In the genomic region with DNA sequence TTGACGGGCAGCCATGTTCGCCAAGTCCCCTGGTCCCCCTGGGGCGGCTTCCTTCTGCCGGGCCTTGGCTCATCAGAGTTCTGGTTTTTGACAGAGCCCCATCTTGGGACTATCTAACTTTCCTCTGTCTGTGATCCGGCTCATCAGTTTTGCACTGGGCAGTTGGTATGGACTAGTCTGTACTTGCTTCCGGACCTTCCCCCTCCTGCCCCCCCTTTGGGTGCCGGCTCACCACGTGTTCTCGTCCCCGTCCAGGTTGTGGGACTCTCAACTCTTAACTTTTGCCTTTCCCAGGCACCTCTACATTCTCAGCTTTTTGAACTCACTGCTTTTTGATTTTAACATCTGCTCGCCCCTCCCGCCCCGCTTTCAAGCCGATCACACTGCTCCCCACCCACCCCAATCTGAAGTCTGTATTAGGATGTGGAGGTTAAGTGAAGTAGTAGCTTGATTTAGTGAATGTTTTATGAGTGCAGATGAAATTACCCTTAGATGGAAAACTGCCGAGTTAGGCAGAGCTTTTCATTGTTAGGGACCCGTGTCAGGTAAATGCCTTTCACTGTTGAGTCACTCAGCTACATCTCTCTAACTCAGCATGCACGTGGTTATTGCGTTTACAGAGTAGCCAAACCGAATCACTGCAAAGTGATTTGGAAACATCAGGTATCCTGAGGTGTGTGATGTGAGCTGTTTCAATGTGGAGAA, we compare ENCODE assay signal across 8 cellular contexts. TPM values are rescaled to one million over a fixed set of nuclear protein-coding genes. Genes with fewer than 3 reads are reported as not detected.
DNase-seq lines count a peak whose midpoint lies in the region; ATAC-seq, FAIRE-seq and TF ChIP-seq lines count a peak whose summit lies in the region.

No MANE protein-coding gene starts in this region.

- H3K9me3 ChIP-seq in CD4-positive, CD25-positive, alpha-beta regulatory T cell (ENCODE audit: control insufficient read depth in 2 of 2, low read length in 2 of 2) = no peaks in the 10 kb centered on the region
- H3K9me3 ChIP-seq in HepG2 (ENCODE audit: low read length) = no peaks in the 10 kb centered on the region

- intact Hi-C loops in dendritic cell treated with granulocyte-macrophage colony-stimulating factor and Interleukin-4, amounts not matched to agents 40 ng/mL and 50 ng/mL, for 4 days (cut with micrococcal nuclease) = loop anchor here (10.0 kb wide), 1 partner anchor 331 kb away; no protein-coding TSS in a partner anchor
- intact Hi-C loops in HepG2 (cut with micrococcal nuclease; ENCODE audit: unreplicated experiment) = no loop called here

- H3K27me3 ChIP-seq in CD4-positive, CD25-positive, alpha-beta regulatory T cell (ENCODE audit: control insufficient read depth, insufficient read depth, low read length) = no peaks in the 10 kb centered on the region
- H3K27me3 ChIP-seq in HepG2 (ENCODE audit: control insufficient read depth in 1 of 2, insufficient read depth in 2 of 2, low read length in 2 of 2) = no peaks in the 10 kb centered on the region; a peak in 1 of 5 replicates

- peak overlapping the region; percentile 85 for H3K4me2 ChIP-seq in HepG2 (ENCODE audit: low read depth, low read length)

- H3K4me3 ChIP-seq in CD4-positive, CD25-positive, alpha-beta regulatory T cell (ENCODE audit: low read depth, low read length) = peak overlapping the region; percentile 96
- peak overlapping the region; percentile 82 to 100 (median 91) for H3K4me3 ChIP-seq in HepG2 (replicated peaks in 1 of 3; ENCODE audit: insufficient read depth in 1 of 3, low read depth in 2 of 3, low read length in 3 of 3)

- no TSS peak for BruUV-seq in HepG2 (replicated peaks; lab: Mats Ljungman, UMichigan)

- no peaks in the 10 kb centered on the region for H3K9me3 Mint-ChIP-seq in CD4-positive, CD25-positive, alpha-beta regulatory T cell
- H3K9me3 Mint-ChIP-seq in IgD-negative memory B cell = peaks cover 0 to 2% (median 0%) of the 10 kb centered on the region in 3 donors
- no peaks in the 10 kb centered on the region for H3K9me3 Mint-ChIP-seq in dendritic cell treated with granulocyte-macrophage colony-stimulating factor and Interleukin-4, amounts not matched to agents 40 ng/mL and 50 ng/mL, for 4 days

- peak overlapping the region; percentile 68 for H3K27ac ChIP-seq in CD4-positive, CD25-positive, alpha-beta regulatory T cell (ENCODE audit: insufficient read depth, low read length, poor library complexity, severe bottlenecking)
- H3K27ac ChIP-seq in HepG2 (ENCODE audit: extremely low read length, insufficient read depth, low read length) = peak overlapping the region; percentile 90

- peaks cover 39 to 54% (median 47%) of the 10 kb centered on the region in 4 donors for H3K4me1 Mint-ChIP-seq in CD4-positive, CD25-positive, alpha-beta regulatory T cell
- H3K4me1 Mint-ChIP-seq in IgD-negative memory B cell = peaks cover 34 to 44% (median 36%) of the 10 kb centered on the region in 3 donors
- H3K4me1 Mint-ChIP-seq in dendritic cell treated with granulocyte-macrophage colony-stimulating factor and Interleukin-4, amounts not matched to agents 40 ng/mL and 50 ng/mL, for 4 days (ENCODE audit: low read depth) = peaks cover 26% of the 10 kb centered on the region

- TF ChIP-seq RAD21 in HepG2 (CRISPR knock-in tag; IDR thresholded peaks at IDR 0.05) = no peak

- H3K9ac ChIP-seq in HepG2 (ENCODE audit: insufficient read depth, low read depth, low read length) = peak overlapping the region; percentile 100

- CTCF ChIA-PET in HepG2 (lab: Yijun Ruan, JAX; ENCODE audit: low intra/inter-chr PET ratio, low total read pairs) = no interaction called here

- H4K20me1 ChIP-seq in HepG2 (ENCODE audit: insufficient read depth, low read length) = peaks cover 54% of the 10 kb centered on the region

- no peaks in the 10 kb centered on the region for H3K36me3 Mint-ChIP-seq in CD4-positive, CD25-positive, alpha-beta regulatory T cell
- H3K36me3 Mint-ChIP-seq in IgD-negative memory B cell = no peaks in the 10 kb centered on the region
- H3K36me3 Mint-ChIP-seq in dendritic cell treated with granulocyte-macrophage colony-stimulating factor and Interleukin-4, amounts not matched to agents 40 ng/mL and 50 ng/mL, for 4 days (ENCODE audit: low read depth) = peaks cover 7% of the 10 kb centered on the region

- H3K27me3 Mint-ChIP-seq in CD4-positive, CD25-positive, alpha-beta regulatory T cell = peaks cover 4% of the 10 kb centered on the region
- no peaks in the 10 kb centered on the region for H3K27me3 Mint-ChIP-seq in IgD-negative memory B cell
- H3K27me3 Mint-ChIP-seq in dendritic cell treated with granulocyte-macrophage colony-stimulating factor and Interleukin-4, amounts not matched to agents 40 ng/mL and 50 ng/mL, for 4 days = no peaks in the 10 kb centered on the region

- peaks cover 47% of the 10 kb centered on the region for H3K4me1 ChIP-seq in CD4-positive, CD25-positive, alpha-beta regulatory T cell (ENCODE audit: control insufficient read depth, insufficient read depth, low read length, poor library complexity, severe bottlenecking)
- peaks cover 43% of the 10 kb centered on the region for H3K4me1 ChIP-seq in HepG2 (ENCODE audit: insufficient read depth, low read length)

- POLR2A ChIA-PET in HepG2 (lab: Yijun Ruan, JAX) = interaction anchor here (1.2 to 3.8 kb wide), 6 partner anchors 9 to 144 kb away, joined by 3 to 52 read pairs (median 9); a partner anchor contains a TSS

- TF ChIP-seq EP300 in HepG2 (IDR thresholded peaks at IDR 0.05; ENCODE audit: low read depth in 2 of 2, low read length in 2 of 2) = no peak
- no peak for TF ChIP-seq EP300 in HepG2 (CRISPR knock-in tag; IDR thresholded peaks at IDR 0.05; ENCODE audit: borderline replicate concordance)

- no peak overlapping the region for H2AFZ ChIP-seq in HepG2 (ENCODE audit: low read length)

- ATAC-seq in CD4-positive, CD25-positive, alpha-beta regulatory T cell (ENCODE audit: low read depth in 2 of 2) = no peak
- ATAC-seq in GM21526 (IDR thresholded peaks at IDR 0.05; ENCODE audit: low FRiP score, unreplicated experiment) (peak; percentile 14), HepG2 (no peak; the same call in 1 of the 3 replicates)

- TF ChIP-seq POLR2A in HepG2 (IDR thresholded peaks at IDR 0.05; ENCODE audit: insufficient read depth in 1 of 2, low read depth in 2 of 2, low read length in 2 of 2) = 0 out of 4 replicates have a peak, but pooled peaks of 1 of the 2 experiments have one; percentile 46

- under 1% methylated on average over 15 of the region's 19 CpGs for WGBS in HepG2 (ENCODE audit: low lambda C conversion rate)

- H3K36me3 ChIP-seq in CD4-positive, CD25-positive, alpha-beta regulatory T cell (ENCODE audit: control insufficient read depth, insufficient read depth, low read length) = peaks cover 2% of the 10 kb centered on the region
- no peaks in the 10 kb centered on the region; a peak in 2 of 5 replicates for H3K36me3 ChIP-seq in HepG2 (replicated peaks in 1 of 2; ENCODE audit: control insufficient read depth in 1 of 2, insufficient read depth in 2 of 2, low read length in 2 of 2)

- DNase-seq in CD4-positive, CD25-positive, alpha-beta regulatory T cell = peak; percentile 9 to 52 (median 29)
- peak; percentile 17 for DNase-seq in activated CD4-positive, alpha-beta T cell treated with anti-CD3 and anti-CD28 coated beads for 1 hour
- peak; percentile 54 for DNase-seq in HepG2 (ENCODE audit: low spot score)
- peak; percentile 13 to 34 (median 34) for DNase-seq in stimulated activated CD4-positive, alpha-beta T cell treated with anti-CD3 and anti-CD28 coated beads, TNF-alpha, amount 100 ng/mL, for 4 hours (ENCODE audit: low read depth in 3 of 3)
- DNase-seq in NCI-H526 treated with DMSO at 0.1 percent for 48 hours (lab: John Stamatoyannopoulos, UW) = no peak

- H3K79me2 ChIP-seq in HepG2 (ENCODE audit: insufficient read depth, low read length) = peaks cover 60% of the 10 kb centered on the region

- H3K4me3 Mint-ChIP-seq in CD4-positive, CD25-positive, alpha-beta regulatory T cell = peak overlapping the region; percentile 94 to 99 (median 96)
- H3K4me3 Mint-ChIP-seq in IgD-negative memory B cell = peak overlapping the region; percentile 86 to 97 (median 90)
- H3K4me3 Mint-ChIP-seq in dendritic cell treated with granulocyte-macrophage colony-stimulating factor and Interleukin-4, amounts not matched to agents 40 ng/mL and 50 ng/mL, for 4 days = peak overlapping the region; percentile 99

- TF ChIP-seq CTCF in HepG2 (CRISPR knock-in tag; IDR thresholded peaks at IDR 0.05) = no peak

- peak overlapping the region; percentile 83 to 97 (median 93) for H3K27ac Mint-ChIP-seq in CD4-positive, CD25-positive, alpha-beta regulatory T cell
- H3K27ac Mint-ChIP-seq in IgD-negative memory B cell = peak overlapping the region; percentile 81 to 89 (median 88)
- H3K27ac Mint-ChIP-seq in dendritic cell treated with granulocyte-macrophage colony-stimulating factor and Interleukin-4, amounts not matched to agents 40 ng/mL and 50 ng/mL, for 4 days = peak overlapping the region; percentile 88

- no peak for FAIRE-seq in HepG2 (lab: Jason Lieb, UNC)

- in situ Hi-C loops in HepG2 (cut with HindIII; ENCODE audit: extremely low pct_ligation_motif_present, low pct_unique_long_range_greater_than_20kb) = no loop called here

RNA-seq across cellular contexts. Expression of a gene that starts 0.9 kb away (rescaled TPM):
- total RNA-seq in CD4-positive, CD25-positive, alpha-beta regulatory T cell = 70.1 TPM
- polyA plus RNA-seq in CD4-positive, CD25-positive, alpha-beta regulatory T cell = 10 to 100 TPM; 27.4 to 44.7 (median 39.3) TPM
- polyA plus RNA-seq in IgD-negative memory B cell (38.0 TPM), HepG2 (2011; rRNA removed) (88.9 and 121 TPM in 2 replicates)
- total RNA-seq in HepG2 (2016; rRNA removed; fragmentation: Illumina TruSeq; extraction: Trizol) = 167 and 253 TPM in 2 replicates
- total RNA-seq in HepG2 (2016; cell fraction: cytosol; rRNA removed; fragmentation: Illumina TruSeq; extraction: Trizol; ENCODE audit: low read depth) = 59.9 and 79.6 TPM in 2 replicates
- 172 and 225 TPM in 2 replicates for total RNA-seq in HepG2 (2016; cell fraction: insoluble cytoplasmic fraction; rRNA removed; fragmentation: Illumina TruSeq; extraction: Trizol)
- 56.9 and 74.1 TPM in 2 replicates for total RNA-seq in HepG2 (2016; cell fraction: membrane; rRNA removed; fragmentation: Illumina TruSeq; extraction: Trizol)
- total RNA-seq in HepG2 (2016; cell fraction: nucleus; rRNA removed; fragmentation: Illumina TruSeq; extraction: Trizol) = 121 and 138 TPM in 2 replicates
- 39.8 and 64.9 TPM in 2 replicates for polyA plus RNA-seq in HepG2 (2011; cell fraction: cytosol; rRNA removed)
- 67.2 and 70.8 TPM in 2 replicates for polyA plus RNA-seq in HepG2 (2011; cell fraction: nucleus; rRNA removed)
- polyA plus RNA-seq in HepG2 (2012) = 60.3 and 80.3 TPM in 2 replicates
- polyA plus RNA-seq in HepG2 (2016; cell fraction: cytosol; fragmentation: Illumina TruSeq; extraction: Trizol; ENCODE audit: low read depth) = 9.5 and 10.8 TPM in 2 replicates
- 143 and 154 TPM in 2 replicates for polyA plus RNA-seq in HepG2 (2016; cell fraction: insoluble cytoplasmic fraction; fragmentation: Illumina TruSeq; extraction: Trizol; ENCODE audit: low read depth)
- polyA plus RNA-seq in HepG2 (2016; cell fraction: membrane; fragmentation: Illumina TruSeq; extraction: Trizol; ENCODE audit: low read depth) = 17.2 and 23.0 TPM in 2 replicates
- polyA plus RNA-seq in HepG2 (2016; cell fraction: nucleus; fragmentation: Illumina TruSeq; extraction: Trizol; ENCODE audit: insufficient read depth, low read depth) = 126 and 131 TPM in 2 replicates
- polyA minus RNA-seq in HepG2 (2011; rRNA and poly(A)+ RNA removed; ENCODE audit: low replicate concordance) = 88.1 and 150 TPM in 2 replicates
- polyA minus RNA-seq in HepG2 (2011; cell fraction: cytosol; rRNA and poly(A)+ RNA removed) = 100 and 113 TPM in 2 replicates
- polyA minus RNA-seq in HepG2 (2011; cell fraction: nucleus; rRNA and poly(A)+ RNA removed) = 160 and 248 TPM in 2 replicates

RNA-seq across cellular contexts. Expression of a gene that starts 25.2 kb away (rescaled TPM):
- total RNA-seq in CD4-positive, CD25-positive, alpha-beta regulatory T cell = 18.0 TPM
- 10 to 100 TPM; 19.7 to 23.6 (median 22.4) TPM for polyA plus RNA-seq in CD4-positive, CD25-positive, alpha-beta regulatory T cell
- polyA plus RNA-seq in IgD-negative memory B cell = 20.0 TPM
- 23.5 and 29.7 TPM in 2 replicates for total RNA-seq in HepG2 (2016; rRNA removed; fragmentation: Illumina TruSeq; extraction: Trizol)
- total RNA-seq in HepG2 (2016; cell fraction: cytosol; rRNA removed; fragmentation: Illumina TruSeq; extraction: Trizol; ENCODE audit: low read depth) = 14.6 and 25.8 TPM in 2 replicates
- 19.8 and 37.3 TPM in 2 replicates for total RNA-seq in HepG2 (2016; cell fraction: insoluble cytoplasmic fraction; rRNA removed; fragmentation: Illumina TruSeq; extraction: Trizol)
- 11.6 and 17.0 TPM in 2 replicates for total RNA-seq in HepG2 (2016; cell fraction: membrane; rRNA removed; fragmentation: Illumina TruSeq; extraction: Trizol)
- 18.5 and 19.2 TPM in 2 replicates for total RNA-seq in HepG2 (2016; cell fraction: nucleus; rRNA removed; fragmentation: Illumina TruSeq; extraction: Trizol)
- polyA plus RNA-seq in HepG2 (2011; rRNA removed) = 15.3 and 19.7 TPM in 2 replicates
- polyA plus RNA-seq in HepG2 (2011; cell fraction: cytosol; rRNA removed) = 8.7 and 11.6 TPM in 2 replicates
- 13.3 and 14.3 TPM in 2 replicates for polyA plus RNA-seq in HepG2 (2011; cell fraction: nucleus; rRNA removed)
- 18.4 and 19.0 TPM in 2 replicates for polyA plus RNA-seq in HepG2 (2012)
- 3.4 and 3.7 TPM in 2 replicates for polyA plus RNA-seq in HepG2 (2016; cell fraction: cytosol; fragmentation: Illumina TruSeq; extraction: Trizol; ENCODE audit: low read depth)
- polyA plus RNA-seq in HepG2 (2016; cell fraction: insoluble cytoplasmic fraction; fragmentation: Illumina TruSeq; extraction: Trizol; ENCODE audit: low read depth) = 36.4 and 36.6 TPM in 2 replicates
- polyA plus RNA-seq in HepG2 (2016; cell fraction: membrane; fragmentation: Illumina TruSeq; extraction: Trizol; ENCODE audit: low read depth) = 7.8 and 8.1 TPM in 2 replicates
- polyA plus RNA-seq in HepG2 (2016; cell fraction: nucleus; fragmentation: Illumina TruSeq; extraction: Trizol; ENCODE audit: insufficient read depth, low read depth) = 38.0 and 40.7 TPM in 2 replicates
- 8.9 and 10.3 TPM in 2 replicates for polyA minus RNA-seq in HepG2 (2011; rRNA and poly(A)+ RNA removed; ENCODE audit: low replicate concordance)
- polyA minus RNA-seq in HepG2 (2011; cell fraction: cytosol; rRNA and poly(A)+ RNA removed) = 8.7 and 13.5 TPM in 2 replicates
- 20.9 and 25.7 TPM in 2 replicates for polyA minus RNA-seq in HepG2 (2011; cell fraction: nucleus; rRNA and poly(A)+ RNA removed)
